10 cellular contexts compared by ENCODE assay signal in genomic region chr4:129929052-129929451, GRCh38.
DNase-seq lines count a peak whose midpoint lies in the region; ATAC-seq and TF ChIP-seq lines count a peak whose summit lies in the region.
"Had no signal": no experiment of that assay in that cellular context is flagged by ENCODE, and none has a peak within 500 bp of the region (broad histone marks: within the 10 kb centered on the region; RNA-seq: fewer than 3 reads in every experiment).

No MANE protein-coding gene starts in this region.

- H3K4me3 Mint-ChIP-seq in HFFc6, result no peak overlapping the region

- no peaks in the 10 kb centered on the region for H3K27me3 Mint-ChIP-seq in HFFc6 (ENCODE audit: insufficient read depth)

- H3K36me3 Mint-ChIP-seq in HFFc6 (ENCODE audit: low read depth), result no peaks in the 10 kb centered on the region

- no peaks in the 10 kb centered on the region; the same call in 1 of the 2 replicates for H3K9me3 Mint-ChIP-seq in HFFc6

- peak; percentile 68; the same call in 1 of the 2 replicates for TF ChIP-seq CTCF in HFFc6 (IDR thresholded peaks at IDR 0.05)

- no peak overlapping the region for H3K27ac Mint-ChIP-seq in HFFc6

- no peaks in the 10 kb centered on the region for H3K4me1 Mint-ChIP-seq in HFFc6 (ENCODE audit: low read depth)

- DNase-seq in ELR (ENCODE audit: low read depth) (peak; percentile 57), HFFc6 (no peak), RPMI8226 (peak; percentile 13), kidney tubule cell (ENCODE audit: low spot score) (peak; percentile 13), NCI-H146 treated with DMSO at 0.1 percent for 48 hours (lab: John Stamatoyannopoulos, UW; ENCODE audit: unreplicated experiment) (no peak)
- no peak for DNase-seq in NK-92 treated with Interleukin-12 subunit alpha and Interleukin-12 subunit beta, amount 100 ng/mL, for 24 hours (lab: John Stamatoyannopoulos, UW)
- DNase-seq: activated CD4-positive, alpha-beta T cell treated with anti-CD3 and anti-CD28 coated beads, Interleukin-2, amount 50 U/mL, for 48 hours; NCI-H226 had no signal

- ATAC-seq in HG03565 (IDR thresholded peaks at IDR 0.05; ENCODE audit: unreplicated experiment) (no peak), HG03097 (IDR thresholded peaks at IDR 0.05; ENCODE audit: low FRiP score, unreplicated experiment) (no peak)

Comparison
In these comparisons a context has a peak if more than half of its experiments do, and no peak if none do; other contexts are left out.
1. DNase-seq: peak in ELR (single experiment), RPMI8226 (single experiment) and kidney tubule cell (single experiment); none in HFFc6 (single experiment), NCI-H146 treated with DMSO at 0.1 percent for 48 hours (single experiment) and NK-92 treated with Interleukin-12 subunit alpha and Interleukin-12 subunit beta, amount 100 ng/mL, for 24 hours (single experiment).